Comparison of ENCODE assay signal across 1 cellular context in the genomic region with DNA sequence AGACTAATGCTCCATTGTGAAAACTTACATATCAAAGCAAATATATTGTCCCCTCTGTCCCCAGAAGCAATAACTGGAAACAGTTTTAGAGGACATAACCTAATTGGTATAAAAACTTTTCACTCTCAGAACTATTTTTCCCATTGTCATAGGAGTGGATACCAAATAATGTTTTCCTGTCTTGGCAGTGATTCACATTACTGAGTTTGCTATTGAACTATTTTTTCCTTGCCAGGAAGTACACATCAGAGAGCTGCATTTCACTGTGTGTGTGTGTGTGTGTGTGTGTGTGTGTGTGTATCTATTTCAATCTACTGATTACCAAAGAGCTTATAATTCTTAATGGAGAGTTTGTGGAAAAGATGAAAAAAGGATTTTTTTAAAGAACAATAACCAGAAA.
TF ChIP-seq lines count a peak whose summit lies in the region.

No MANE protein-coding gene starts in this region.

TF ChIP-seq in WTC11, 78 proteins besides CTCF, POLR2A, EP300 and RAD21 (continued from another document):
- TF ChIP-seq, protein P1, sequence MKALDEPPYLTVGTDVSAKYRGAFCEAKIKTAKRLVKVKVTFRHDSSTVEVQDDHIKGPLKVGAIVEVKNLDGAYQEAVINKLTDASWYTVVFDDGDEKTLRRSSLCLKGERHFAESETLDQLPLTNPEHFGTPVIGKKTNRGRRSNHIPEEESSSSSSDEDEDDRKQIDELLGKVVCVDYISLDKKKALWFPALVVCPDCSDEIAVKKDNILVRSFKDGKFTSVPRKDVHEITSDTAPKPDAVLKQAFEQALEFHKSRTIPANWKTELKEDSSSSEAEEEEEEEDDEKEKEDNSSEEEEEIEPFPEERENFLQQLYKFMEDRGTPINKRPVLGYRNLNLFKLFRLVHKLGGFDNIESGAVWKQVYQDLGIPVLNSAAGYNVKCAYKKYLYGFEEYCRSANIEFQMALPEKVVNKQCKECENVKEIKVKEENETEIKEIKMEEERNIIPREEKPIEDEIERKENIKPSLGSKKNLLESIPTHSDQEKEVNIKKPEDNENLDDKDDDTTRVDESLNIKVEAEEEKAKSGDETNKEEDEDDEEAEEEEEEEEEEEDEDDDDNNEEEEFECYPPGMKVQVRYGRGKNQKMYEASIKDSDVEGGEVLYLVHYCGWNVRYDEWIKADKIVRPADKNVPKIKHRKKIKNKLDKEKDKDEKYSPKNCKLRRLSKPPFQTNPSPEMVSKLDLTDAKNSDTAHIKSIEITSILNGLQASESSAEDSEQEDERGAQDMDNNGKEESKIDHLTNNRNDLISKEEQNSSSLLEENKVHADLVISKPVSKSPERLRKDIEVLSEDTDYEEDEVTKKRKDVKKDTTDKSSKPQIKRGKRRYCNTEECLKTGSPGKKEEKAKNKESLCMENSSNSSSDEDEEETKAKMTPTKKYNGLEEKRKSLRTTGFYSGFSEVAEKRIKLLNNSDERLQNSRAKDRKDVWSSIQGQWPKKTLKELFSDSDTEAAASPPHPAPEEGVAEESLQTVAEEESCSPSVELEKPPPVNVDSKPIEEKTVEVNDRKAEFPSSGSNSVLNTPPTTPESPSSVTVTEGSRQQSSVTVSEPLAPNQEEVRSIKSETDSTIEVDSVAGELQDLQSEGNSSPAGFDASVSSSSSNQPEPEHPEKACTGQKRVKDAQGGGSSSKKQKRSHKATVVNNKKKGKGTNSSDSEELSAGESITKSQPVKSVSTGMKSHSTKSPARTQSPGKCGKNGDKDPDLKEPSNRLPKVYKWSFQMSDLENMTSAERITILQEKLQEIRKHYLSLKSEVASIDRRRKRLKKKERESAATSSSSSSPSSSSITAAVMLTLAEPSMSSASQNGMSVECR (CRISPR knock-in tag; IDR thresholded peaks at IDR 0.05; ENCODE audit: borderline replicate concordance), result no peak
- TF ChIP-seq ZNF416 (CRISPR knock-in tag; IDR thresholded peaks at IDR 0.05), result no peak
- no peak for TF ChIP-seq SP1 (CRISPR knock-in tag; conservative IDR thresholded peaks at IDR 0.05)
- no peak for TF ChIP-seq FOXP1 (CRISPR knock-in tag; IDR thresholded peaks at IDR 0.05; ENCODE audit: borderline replicate concordance)
- no peak for TF ChIP-seq AR (CRISPR knock-in tag; IDR thresholded peaks at IDR 0.05)
